In genomic region chr5:116686438-116686837, GRCh38 we compare ENCODE assay signal across 12 cellular contexts.
DNase-seq lines count a peak whose midpoint lies in the region; ATAC-seq and TF ChIP-seq lines count a peak whose summit lies in the region.
"Had no signal": no experiment of that assay in that cellular context is flagged by ENCODE, and none has a peak within 500 bp of the region (broad histone marks: within the 10 kb centered on the region; RNA-seq: fewer than 3 reads in every experiment).

No MANE protein-coding gene starts in this region.

- H3K18ac ChIP-seq in H9 (ENCODE audit: insufficient read length, low read depth, low read length), result no peak overlapping the region

- H3K27ac ChIP-seq in H9 (ENCODE audit: insufficient read length, low read depth, low read length) (no peak overlapping the region), endodermal cell (ENCODE audit: low read depth, low read length) (no peak overlapping the region), neural progenitor cell (no peak overlapping the region), lower lobe of right lung (no peak overlapping the region)
- H3K27ac ChIP-seq: BLaER1 treated with 17β-estradiol and CSF1 and Interleukin-3, amounts not matched to agents 10 nM and 100 nM had no signal

- no peaks in the 10 kb centered on the region for H3K23me2 ChIP-seq in H9 (ENCODE audit: insufficient read length, low read depth, low read length, poor library complexity, severe bottlenecking)

- no peak overlapping the region for H2BK15ac ChIP-seq in H9 (ENCODE audit: low read depth, low read length)

- H3K4ac ChIP-seq in H9 (ENCODE audit: low read depth, low read length), result no peak overlapping the region

- peak overlapping the region; percentile 78 for H2AFZ ChIP-seq in H9 (ENCODE audit: low read length)
- peak overlapping the region; percentile 76 for H2AFZ ChIP-seq in neural progenitor cell (replicated peaks)

- no peak overlapping the region for H2BK5ac ChIP-seq in H9 (ENCODE audit: insufficient read length, low read length)

- H3K36me3 Mint-ChIP-seq in H9 (ENCODE audit: insufficient read depth in 1 of 3, low read depth in 3 of 3), result no peaks in the 10 kb centered on the region
- H3K36me3 Mint-ChIP-seq in endodermal cell (ENCODE audit: low read depth), result no peaks in the 10 kb centered on the region
- no peaks in the 10 kb centered on the region for H3K36me3 Mint-ChIP-seq in neural progenitor cell
- H3K36me3 Mint-ChIP-seq in activated naive CD4-positive, alpha-beta T cell treated with anti-CD3 and anti-CD28 coated beads for 36 hours (ENCODE audit: low read depth), result no peaks in the 10 kb centered on the region
- H3K36me3 Mint-ChIP-seq: CD8-positive, alpha-beta T cell had no signal

- TF ChIP-seq CTCF in H9 (conservative IDR thresholded peaks at IDR 0.05), result no peak
- TF ChIP-seq CTCF in endodermal cell (conservative IDR thresholded peaks at IDR 0.05), result no peak
- TF ChIP-seq CTCF in neural progenitor cell (IDR thresholded peaks at IDR 0.05), result no peak
- no peak for TF ChIP-seq CTCF in lower lobe of right lung (IDR thresholded peaks at IDR 0.05)

- H3K4me1 ChIP-seq in H9 (ENCODE audit: insufficient read depth, low read length) (no peaks in the 10 kb centered on the region), endodermal cell (ENCODE audit: control insufficient read depth, insufficient read depth, low read length) (no peaks in the 10 kb centered on the region), neural progenitor cell (peaks cover 20% of the 10 kb centered on the region), lower lobe of right lung (no peaks in the 10 kb centered on the region)
- H3K4me1 ChIP-seq: BLaER1 treated with 17β-estradiol and CSF1 and Interleukin-3, amounts not matched to agents 10 nM and 100 nM had no signal

- H2AK5ac ChIP-seq in H9 (ENCODE audit: insufficient read length, low read length), result no peak overlapping the region

- no peak for ATAC-seq in lower lobe of right lung
- ATAC-seq: CD8-positive, alpha-beta T cell; HCT116 had no signal

- no peak overlapping the region for H2BK120ac ChIP-seq in H9 (ENCODE audit: low read depth, low read length, poor library complexity, severe bottlenecking)

- H3K56ac ChIP-seq in H9 (ENCODE audit: insufficient read length, low read depth, low read length), result no peak overlapping the region

- H3K27ac Mint-ChIP-seq in H9, result peak overlapping the region in 2 of 3 experiments; percentile 4 to 92; a peak in 2 of 7 replicates
- no peak overlapping the region for H3K27ac Mint-ChIP-seq in endodermal cell
- no peak overlapping the region for H3K27ac Mint-ChIP-seq in neural progenitor cell
- no peak overlapping the region for H3K27ac Mint-ChIP-seq in activated naive CD4-positive, alpha-beta T cell treated with anti-CD3 and anti-CD28 coated beads for 36 hours
- H3K27ac Mint-ChIP-seq: B cell; CD8-positive, alpha-beta T cell had no signal

- H4K91ac ChIP-seq in H9 (ENCODE audit: insufficient read length, low read depth, low read length), result no peak overlapping the region

- H3K4me3 ChIP-seq in endodermal cell (ENCODE audit: low read length), result no peak overlapping the region
- H3K4me3 ChIP-seq in neural progenitor cell, result no peak overlapping the region
- H3K4me3 ChIP-seq in lower lobe of right lung, result no peak overlapping the region
- H3K4me3 ChIP-seq: BLaER1 treated with 17β-estradiol and CSF1 and Interleukin-3, amounts not matched to agents 10 nM and 100 nM had no signal

- H3K79me2 ChIP-seq in H9 (ENCODE audit: insufficient read depth, low read length) (no peaks in the 10 kb centered on the region), neural progenitor cell (ENCODE audit: low read depth) (no peaks in the 10 kb centered on the region)

- no peaks in the 10 kb centered on the region for H4K20me1 ChIP-seq in H9 (ENCODE audit: control insufficient read depth, insufficient read depth, insufficient read length)
- H4K20me1 ChIP-seq in neural progenitor cell (ENCODE audit: low read depth), result no peaks in the 10 kb centered on the region
- H4K20me1 ChIP-seq: BLaER1 treated with 17β-estradiol and CSF1 and Interleukin-3, amounts not matched to agents 10 nM and 100 nM had no signal

- H3K79me1 ChIP-seq in H9 (ENCODE audit: insufficient read depth, low read depth, low read length, poor library complexity, severe bottlenecking), result no peaks in the 10 kb centered on the region

- intact Hi-C loops in activated naive CD4-positive, alpha-beta T cell treated with anti-CD3 and anti-CD28 coated beads for 36 hours (cut with micrococcal nuclease), result no loop called here
- intact Hi-C loops in lower lobe of right lung (cut with DNase I), result no loop called here

- no peak overlapping the region for H3K4me2 ChIP-seq in H9 (ENCODE audit: insufficient read depth, insufficient read length, low read length)
- no peak overlapping the region for H3K4me2 ChIP-seq in neural progenitor cell
- H3K4me2 ChIP-seq: BLaER1 treated with 17β-estradiol and CSF1 and Interleukin-3, amounts not matched to agents 10 nM and 100 nM had no signal

- no peak overlapping the region for H4K8ac ChIP-seq in H9 (replicated peaks; ENCODE audit: insufficient read length, low read depth, low read length)

- H3K9me3 Mint-ChIP-seq in H9, result no peaks in the 10 kb centered on the region
- H3K9me3 Mint-ChIP-seq in endodermal cell, result no peaks in the 10 kb centered on the region
- H3K9me3 Mint-ChIP-seq in neural progenitor cell, result no peaks in the 10 kb centered on the region
- no peaks in the 10 kb centered on the region for H3K9me3 Mint-ChIP-seq in activated naive CD4-positive, alpha-beta T cell treated with anti-CD3 and anti-CD28 coated beads for 36 hours
- H3K9me3 Mint-ChIP-seq: CD8-positive, alpha-beta T cell had no signal

- H3K27me3 Mint-ChIP-seq in H9 (ENCODE audit: low read depth) (no peaks in the 10 kb centered on the region), endodermal cell (ENCODE audit: insufficient read depth) (no peaks in the 10 kb centered on the region), neural progenitor cell (ENCODE audit: insufficient read depth, low read depth) (peaks cover 4% of the 10 kb centered on the region)
- peaks cover 9% of the 10 kb centered on the region for H3K27me3 Mint-ChIP-seq in activated naive CD4-positive, alpha-beta T cell treated with anti-CD3 and anti-CD28 coated beads for 36 hours (ENCODE audit: low read depth)
- H3K27me3 Mint-ChIP-seq: B cell had no signal

- H3K4me3 Mint-ChIP-seq in H9 (no peak overlapping the region), endodermal cell (no peak overlapping the region), neural progenitor cell (no peak overlapping the region)
- no peak overlapping the region for H3K4me3 Mint-ChIP-seq in activated naive CD4-positive, alpha-beta T cell treated with anti-CD3 and anti-CD28 coated beads for 36 hours
- H3K4me3 Mint-ChIP-seq: B cell; CD8-positive, alpha-beta T cell had no signal

- no peaks in the 10 kb centered on the region for H3K27me3 ChIP-seq in H9 (ENCODE audit: insufficient read depth, low read length)
- no peaks in the 10 kb centered on the region for H3K27me3 ChIP-seq in endodermal cell (ENCODE audit: control insufficient read depth, insufficient read depth, low read length, poor library complexity, severe bottlenecking)
- no peaks in the 10 kb centered on the region for H3K27me3 ChIP-seq in neural progenitor cell
- H3K27me3 ChIP-seq in lower lobe of right lung (ENCODE audit: low read depth), result no peaks in the 10 kb centered on the region
- H3K27me3 ChIP-seq: BLaER1 treated with 17β-estradiol and CSF1 and Interleukin-3, amounts not matched to agents 10 nM and 100 nM had no signal

- no peaks in the 10 kb centered on the region for H3K9me3 ChIP-seq in H9 (ENCODE audit: control insufficient read depth, low read depth, low read length)
- H3K9me3 ChIP-seq in endodermal cell (ENCODE audit: control insufficient read depth, low read length), result no peaks in the 10 kb centered on the region
- H3K9me3 ChIP-seq in neural progenitor cell (ENCODE audit: low read depth), result no peaks in the 10 kb centered on the region
- H3K9me3 ChIP-seq in lower lobe of right lung, result no peaks in the 10 kb centered on the region
- H3K9me3 ChIP-seq: BLaER1 treated with 17β-estradiol and CSF1 and Interleukin-3, amounts not matched to agents 10 nM and 100 nM had no signal

- H3K9ac ChIP-seq in H9 (ENCODE audit: extremely low read depth, insufficient read length, low read length) (no peak overlapping the region), endodermal cell (ENCODE audit: extremely low read depth, low read length, poor library complexity, severe bottlenecking) (no peak overlapping the region), neural progenitor cell (no peak overlapping the region)
- H3K9ac ChIP-seq: BLaER1 treated with 17β-estradiol and CSF1 and Interleukin-3, amounts not matched to agents 10 nM and 100 nM had no signal

- CTCF ChIA-PET in activated naive CD4-positive, alpha-beta T cell treated with anti-CD3 and anti-CD28 coated beads for 36 hours (lab: Charles Lee), result no interaction called here

- no CpG with 5 or more reads among the region's 4 CpGs for WGBS in H9 (ENCODE audit: extremely low coverage, insufficient read length, low lambda C conversion rate)
- 83 to 94% methylated on average over 2 to 4 of the region's 4 CpGs for WGBS in endodermal cell (ENCODE audit: insufficient coverage in 1 of 2, insufficient read length in 1 of 2), 2 experiments

- no peak for DNase-seq in H9
- peak; percentile 62 for DNase-seq in endodermal cell
- no peak for DNase-seq in neural progenitor cell (ENCODE audit: low spot score)
- DNase-seq in activated naive CD4-positive, alpha-beta T cell treated with anti-CD3 and anti-CD28 coated beads for 36 hours, result no peak
- DNase-seq in lower lobe of right lung, result no peak
- DNase-seq in cerebellum (ENCODE audit: low spot score), result no peak
- DNase-seq: Calu3; CD8-positive, alpha-beta T cell; DMS79 treated with DMSO at 0.1 percent for 48 hours had no signal

- H2BK20ac ChIP-seq in H9 (ENCODE audit: low read depth, low read length, poor library complexity, severe bottlenecking), result no peak overlapping the region

- H3K4me1 Mint-ChIP-seq in H9 (peaks cover 10 to 12% of the 10 kb centered on the region in 2 experiments), endodermal cell (peaks cover 8% of the 10 kb centered on the region), neural progenitor cell (peaks cover 17% of the 10 kb centered on the region)
- H3K4me1 Mint-ChIP-seq in activated naive CD4-positive, alpha-beta T cell treated with anti-CD3 and anti-CD28 coated beads for 36 hours (ENCODE audit: low read depth), result no peaks in the 10 kb centered on the region

- no peak overlapping the region for H2BK12ac ChIP-seq in H9 (ENCODE audit: insufficient read length, low read depth, low read length)

- no peak overlapping the region for H3K14ac ChIP-seq in H9 (ENCODE audit: insufficient read depth, low read length)

- H3F3A ChIP-seq in neural progenitor cell (ENCODE audit: low read depth), result peaks cover 4% of the 10 kb centered on the region

- H3T11ph ChIP-seq in H9 (ENCODE audit: low read length), result no peak overlapping the region

- H4K5ac ChIP-seq in H9 (ENCODE audit: insufficient read length, low read depth, low read length), result no peak overlapping the region

- H3K36me3 ChIP-seq in endodermal cell (ENCODE audit: control insufficient read depth, insufficient read depth, low read length) (no peaks in the 10 kb centered on the region), neural progenitor cell (no peaks in the 10 kb centered on the region), lower lobe of right lung (no peaks in the 10 kb centered on the region)
- H3K36me3 ChIP-seq: BLaER1 treated with 17β-estradiol and CSF1 and Interleukin-3, amounts not matched to agents 10 nM and 100 nM had no signal

- no peak overlapping the region for H3K23ac ChIP-seq in H9 (ENCODE audit: insufficient read length, low read depth, low read length)

Comparison
In these comparisons a context has a peak if more than half of its experiments do, and no peak if none do; other contexts are left out.
1. H3K27ac Mint-ChIP-seq: peak in H9 (2 of 3); none in endodermal cell (single experiment), neural progenitor cell (single experiment) and activated naive CD4-positive, alpha-beta T cell treated with anti-CD3 and anti-CD28 coated beads for 36 hours (single experiment).